Comparison of ENCODE assay signal across 8 cellular contexts in the genomic region with DNA sequence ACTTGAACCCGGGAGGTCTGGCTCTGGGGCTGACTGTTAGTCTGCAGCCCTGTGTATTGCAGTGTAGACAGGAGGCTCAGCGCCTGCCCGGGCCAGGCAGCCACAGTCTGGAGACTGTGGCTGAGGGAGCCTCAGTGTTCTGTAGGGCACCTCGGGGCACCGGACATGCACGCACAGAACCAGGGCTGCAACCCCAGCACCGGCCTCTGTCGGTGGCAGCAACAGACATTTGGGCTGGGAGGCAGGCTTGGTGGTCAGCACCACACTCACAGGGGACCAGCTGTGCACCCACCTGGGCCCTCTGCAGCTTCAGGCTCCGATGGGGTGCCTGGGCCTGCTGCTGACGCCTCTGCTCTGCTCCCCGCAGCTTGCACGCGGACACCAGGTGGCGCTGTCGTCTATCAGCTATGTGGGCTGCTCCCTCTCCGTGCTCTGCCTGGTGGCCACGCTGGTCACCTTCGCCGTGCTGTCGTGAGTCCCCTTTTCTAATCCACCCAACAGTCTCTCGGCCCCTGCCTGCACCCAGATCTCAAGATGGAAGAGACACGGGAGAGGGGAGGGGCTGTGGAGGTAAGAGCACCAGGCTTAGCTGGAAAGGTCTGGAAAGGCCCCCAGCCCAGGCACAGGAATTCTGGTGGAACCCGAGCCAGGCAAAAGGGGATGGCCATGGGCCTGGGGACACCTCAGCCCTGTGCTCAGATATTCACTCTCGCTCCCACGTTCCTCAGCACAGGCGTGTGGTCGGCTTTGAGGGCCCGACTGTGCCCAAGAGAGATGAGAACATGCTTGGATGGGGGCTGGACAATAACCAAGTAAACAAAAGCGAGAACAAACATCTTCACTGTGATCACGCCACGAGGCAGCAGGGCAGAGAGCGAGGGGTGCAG.
DNase-seq lines count a peak whose midpoint lies in the region; ATAC-seq and TF ChIP-seq lines count a peak whose summit lies in the region.

No MANE protein-coding gene starts in this region.

- DNase-seq in DMS79 treated with DMSO at 0.1 percent for 48 hours (lab: John Stamatoyannopoulos, UW): peak; percentile 46
- peak; percentile 23 for DNase-seq in LNCaP clone FGC (ENCODE audit: low read depth)
- peak; percentile 20 for DNase-seq in SKM-1 (lab: John Stamatoyannopoulos, UW; ENCODE audit: unreplicated experiment)
- peak; percentile 75 to 89 for DNase-seq in activated naive CD4-positive, alpha-beta T cell treated with anti-CD3 and anti-CD28 coated beads, Interleukin-2, amount 50 U/mL, for 72 hours (ENCODE audit: low spot score in 2 of 2)
- DNase-seq in cardiac septum (ENCODE audit: low spot score): peak; percentile 89
- peak; percentile 68 for DNase-seq in putamen (ENCODE audit: low spot score)
- peak; percentile 90 to 95 for DNase-seq in aorta

- H3K27ac ChIP-seq in aorta (ENCODE audit: low read depth in 1 of 2, low read length in 2 of 2): no peak overlapping the region

- H3K27me3 ChIP-seq in aorta (ENCODE audit: control insufficient read depth in 1 of 2, insufficient read depth in 2 of 2, low read length in 1 of 2): no peaks in the 10 kb centered on the region

- ATAC-seq in GM21723 (IDR thresholded peaks at IDR 0.05; ENCODE audit: unreplicated experiment) (peak; percentile 70), aorta (ENCODE audit: low FRiP score) (peak; percentile 87)
- ATAC-seq in activated naive CD4-positive, alpha-beta T cell treated with anti-CD3 and anti-CD28 coated beads, Interleukin-2, amount 50 U/mL, for 72 hours: peak; percentile 83 to 85

- no peaks in the 10 kb centered on the region for H3K9me3 ChIP-seq in aorta (ENCODE audit: control insufficient read depth, low read length)

- no peaks in the 10 kb centered on the region for H3K36me3 Mint-ChIP-seq in activated naive CD4-positive, alpha-beta T cell treated with anti-CD3 and anti-CD28 coated beads, Interleukin-2, amount 50 U/mL, for 72 hours

- peak; percentile 100 for TF ChIP-seq CTCF in LNCaP clone FGC (IDR thresholded peaks at IDR 0.05; ENCODE audit: control insufficient read depth, extremely low read depth, insufficient read depth)

- no peaks in the 10 kb centered on the region for H3K36me3 ChIP-seq in aorta (ENCODE audit: control insufficient read depth in 1 of 2, insufficient read depth in 2 of 2, low read length in 1 of 2)

- peaks cover 0 to 8% of the 10 kb centered on the region in 2 donors for H3K9me3 Mint-ChIP-seq in activated naive CD4-positive, alpha-beta T cell treated with anti-CD3 and anti-CD28 coated beads, Interleukin-2, amount 50 U/mL, for 72 hours

- H3K4me1 ChIP-seq in aorta (ENCODE audit: control insufficient read depth in 1 of 2, insufficient read depth in 2 of 2, low read length in 2 of 2): no peaks in the 10 kb centered on the region

- H3K4me3 ChIP-seq in LNCaP clone FGC (ENCODE audit: low read depth, low read length) (no peak overlapping the region), aorta (ENCODE audit: low read length in 2 of 2) (no peak overlapping the region)

- 38 to 40% methylated on average over 32 of the region's 32 CpGs for WGBS in aorta, 2 donors

- H3K27ac Mint-ChIP-seq in activated naive CD4-positive, alpha-beta T cell treated with anti-CD3 and anti-CD28 coated beads, Interleukin-2, amount 50 U/mL, for 72 hours: peak overlapping the region in 1 of 2 donors; percentile 64

- intact Hi-C loops in cardiac septum (cut with DNase I): loop anchor here (10.0 kb wide), 1 partner anchor 720 kb away; the partner anchor contains the start of gene MMP17
- intact Hi-C loops in aorta (cut with DNase I): loop anchor here in 1 of 2 donors (10.0 kb wide), 1 partner anchor 900 kb away; no protein-coding TSS in a partner anchor

Comparison
In these comparisons a context has a peak if more than half of its experiments do, and no peak if none do; other contexts are left out.
1. DNase-seq: peak in every context shown above with its lines; median percentile 92 in aorta; 89 in cardiac septum; 82 in activated naive CD4-positive, alpha-beta T cell treated with anti-CD3 and anti-CD28 coated beads, Interleukin-2, amount 50 U/mL, for 72 hours; 68 in putamen; 46 in DMS79 treated with DMSO at 0.1 percent for 48 hours; 23 in LNCaP clone FGC; 20 in SKM-1.